16 cellular contexts compared by ENCODE assay signal in the genomic region with DNA sequence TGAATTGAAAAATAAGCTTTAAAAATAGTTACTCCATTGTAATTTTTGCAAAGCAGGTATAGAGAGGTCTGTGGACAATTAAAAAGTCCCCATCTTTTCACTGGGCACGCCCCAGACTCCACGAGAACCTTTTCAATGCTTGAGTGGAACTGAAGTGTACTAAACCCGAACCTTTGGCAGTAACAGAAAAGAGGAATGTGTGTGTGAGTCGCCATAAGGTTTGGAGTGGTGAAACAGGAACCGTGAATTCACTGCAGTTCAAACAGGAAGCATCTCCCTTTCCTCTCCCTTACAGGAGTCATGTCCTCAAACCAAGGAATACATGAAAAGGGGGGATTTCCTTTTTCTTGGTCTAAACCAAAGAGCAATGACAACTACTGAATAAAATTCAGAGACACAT. TPM values are rescaled to one million over a fixed set of nuclear protein-coding genes. Genes with fewer than 3 reads are reported as not detected.
DNase-seq lines count a peak whose midpoint lies in the region; ATAC-seq, FAIRE-seq and TF ChIP-seq lines count a peak whose summit lies in the region.
"Had no signal": no experiment of that assay in that cellular context is flagged by ENCODE, and none has a peak within 500 bp of the region (broad histone marks: within the 10 kb centered on the region; RNA-seq: fewer than 3 reads in every experiment).

No MANE protein-coding gene starts in this region.

- ATAC-seq in HG03432 (IDR thresholded peaks at IDR 0.05; ENCODE audit: unreplicated experiment), result no peak
- no peak for ATAC-seq in HG03460 (IDR thresholded peaks at IDR 0.05; ENCODE audit: unreplicated experiment)
- ATAC-seq in GM18519 (IDR thresholded peaks at IDR 0.05; ENCODE audit: low FRiP score, unreplicated experiment), result no peak
- no peak for ATAC-seq in GM19351 (IDR thresholded peaks at IDR 0.05; ENCODE audit: unreplicated experiment)
- ATAC-seq: gastroesophageal sphincter had no signal

- in situ Hi-C loops in astrocyte of the cerebellum (cut with HindIII; ENCODE audit: low sequenced_read_pairs), result no loop called here

- H3K4me3 ChIP-seq in astrocyte of the cerebellum (ENCODE audit: low read depth, low read length), result no peak overlapping the region
- H3K4me3 ChIP-seq: gastroesophageal sphincter, neural progenitor cell, skin epidermis, testis had no signal

- TF ChIP-seq CTCF in astrocyte of the cerebellum (IDR thresholded peaks at IDR 0.05; ENCODE audit: low read depth, low read length, missing control alignments), result no peak

- no peak for TF ChIP-seq POLR2A in GM12891 (IDR thresholded peaks at IDR 0.05; ENCODE audit: low read depth, low read length)

- FAIRE-seq in GM12891 (lab: Jason Lieb, UNC), result no peak

- no peak for DNase-seq in GM12891 (ENCODE audit: insufficient read length, low spot score)
- DNase-seq in NCI-H187 treated with DMSO at 0.1 percent for 48 hours (lab: John Stamatoyannopoulos, UW), result peak; percentile 91
- peak; percentile 5 for DNase-seq in astrocyte of the cerebellum (ENCODE audit: low read depth)
- DNase-seq in medulla oblongata (ENCODE audit: extremely low spot score), result peak; percentile 16
- DNase-seq: activated naive CD8-positive, alpha-beta T cell treated with anti-CD3 and anti-CD28 coated beads, Interleukin-2, amount 10 ng/mL, durations not matched to agents 7 days and 5 days; cortex of kidney; kidney glomerular epithelial cell; NCI-H2171 treated with DMSO at 0.1 percent for 48 hours; testis had no signal

TF ChIP-seq in GM12891, 5 proteins besides CTCF, POLR2A, EP300 and RAD21:
- no peak for TF ChIP-seq POU2F2 (IDR thresholded peaks at IDR 0.05; ENCODE audit: low read depth, low read length)
- no peak for TF ChIP-seq TAF1 (IDR thresholded peaks at IDR 0.05; ENCODE audit: low read depth, low read length)
- TF ChIP-seq SPI1 (IDR thresholded peaks at IDR 0.05; ENCODE audit: low read depth, low read length), result peak; percentile 55
TF ChIP-seq in GM12891: peak in this region for 1.

RNA-seq across cellular contexts. Expression of gene NDUFB2, which starts 23.2 kb away (rescaled TPM):
- polyA plus RNA-seq in GM12891 (2012; ENCODE audit: low read depth, missing spikeins), result 271 TPM

RNA-seq across cellular contexts. Expression of gene ADCK2, which starts 47.0 kb away (rescaled TPM):
- polyA plus RNA-seq in GM12891 (2012; ENCODE audit: low read depth, missing spikeins), result 11.0 TPM
